Comparison of ENCODE assay signal across 8 cellular contexts in genomic region chr9:126327750-126328120, GRCh38. TPM values are rescaled to one million over a fixed set of nuclear protein-coding genes. Genes with fewer than 3 reads are reported as not detected.
A peak's percentile ranks its signal among the peaks of the same experiment; 100 is the strongest.
DNase-seq lines count a peak whose midpoint lies in the region; ATAC-seq and TF ChIP-seq lines count a peak whose summit lies in the region.

No MANE protein-coding gene starts in this region.

- CTCF ChIA-PET in AG04449 (lab: Yijun Ruan, JAX): interaction anchor here (0.6 to 2.6 kb wide), 8 partner anchors 10 to 920 kb away, joined by 3 to 11 read pairs (median 3); no protein-coding TSS in a partner anchor

- no peaks in the 10 kb centered on the region for H3K4me1 ChIP-seq in colonic mucosa

- no peaks in the 10 kb centered on the region for H3K27me3 Mint-ChIP-seq in nephron (ENCODE audit: low read depth)

- H3K4me1 Mint-ChIP-seq in nephron: peaks cover 54% of the 10 kb centered on the region

- H3K9me3 Mint-ChIP-seq in nephron: peaks cover 17% of the 10 kb centered on the region

- ATAC-seq in HG03469 (IDR thresholded peaks at IDR 0.05; ENCODE audit: unreplicated experiment) (no peak), HG03196 (IDR thresholded peaks at IDR 0.05; ENCODE audit: unreplicated experiment) (no peak)

- no peaks in the 10 kb centered on the region for H3K9me3 ChIP-seq in colonic mucosa

- H3K36me3 ChIP-seq in colonic mucosa (no peaks in the 10 kb centered on the region), H7 (replicated peaks; ENCODE audit: control insufficient read depth, insufficient read depth, low read length) (no peaks in the 10 kb centered on the region)

- POLR2A ChIA-PET in AG04449 (lab: Yijun Ruan, JAX): interaction anchor here (0.9 kb wide), 1 partner anchor 65 kb away, joined by 3 read pairs; no protein-coding TSS in a partner anchor

- TF ChIP-seq CTCF in AG04449 (IDR thresholded peaks at IDR 0.05; ENCODE audit: insufficient read depth, low read length, missing control alignments) (no peak), colonic mucosa (IDR thresholded peaks at IDR 0.05) (no peak), nephron (IDR thresholded peaks at IDR 0.05; ENCODE audit: unreplicated experiment in 3 of 3) (no peak)

- peak overlapping the region; percentile 99 to 100 (median 99) for H3K27ac Mint-ChIP-seq in nephron

- H3K4me3 Mint-ChIP-seq in nephron: peak overlapping the region; percentile 88 to 99 (median 97)

- DNase-seq in AG04449 (ENCODE audit: low read depth, low spot score) (no peak), colonic mucosa (no peak), NCI-H146 treated with DMSO at 0.1 percent for 48 hours (lab: John Stamatoyannopoulos, UW; ENCODE audit: unreplicated experiment) (no peak), H7 (no peak)
- DNase-seq in Jurkat, Clone E6-1 (ENCODE audit: low read depth, low spot score): no peak

- H3K9ac ChIP-seq in colonic mucosa (ENCODE audit: low read depth in 2 of 2, low read length in 2 of 2): peak overlapping the region; percentile 76 to 86

- H3K27me3 ChIP-seq in colonic mucosa: no peaks in the 10 kb centered on the region
- H3K27me3 ChIP-seq in H7 (ENCODE audit: control insufficient read depth, insufficient read depth, low read length): peaks cover 8% of the 10 kb centered on the region

- intact Hi-C loops in colonic mucosa (cut with DNase I): no loop called here

- H3K36me3 Mint-ChIP-seq in nephron (ENCODE audit: low read depth): peaks cover 21% of the 10 kb centered on the region

- H3K4me3 ChIP-seq in AG04449 (ENCODE audit: low read depth, low read length) (peak overlapping the region; percentile 69), colonic mucosa (peak overlapping the region; percentile 49), H7 (ENCODE audit: insufficient read depth, low read depth, low read length) (no peak overlapping the region)
- peak overlapping the region; percentile 73 for H3K4me3 ChIP-seq in Jurkat, Clone E6-1 (ENCODE audit: low read length)

- H3K27ac ChIP-seq in colonic mucosa: no peak overlapping the region

RNA-seq across cellular contexts. Expression of gene MVB12B, which starts 1.1 kb away (rescaled TPM):
- polyA plus RNA-seq in Jurkat, Clone E6-1 (2012; ENCODE audit: insufficient read depth, insufficient read length): 12.4 TPM
- total RNA-seq in colonic mucosa: 10 to 100 TPM in 1 of 2 donors, 1 to 10 TPM in 1; 9.8 to 15.8 TPM
- 6.1 and 7.2 TPM in 2 replicates for total RNA-seq in H7 (2014; rRNA removed; shearing (Covaris generic))
